Comparison of ENCODE assay signal across 2 cellular contexts in genomic region chr12:93796719-93797118, GRCh38.
TF ChIP-seq lines count a peak whose summit lies in the region.

No MANE protein-coding gene starts in this region.

TF ChIP-seq in IMR-90, 13 proteins besides CTCF, POLR2A, EP300 and RAD21:
- TF ChIP-seq CEBPB (IDR thresholded peaks at IDR 0.05; ENCODE audit: low read depth, low read length): no peak
- TF ChIP-seq MAFK (IDR thresholded peaks at IDR 0.05; ENCODE audit: low read depth, low read length): no peak
- TF ChIP-seq, protein P1, sequence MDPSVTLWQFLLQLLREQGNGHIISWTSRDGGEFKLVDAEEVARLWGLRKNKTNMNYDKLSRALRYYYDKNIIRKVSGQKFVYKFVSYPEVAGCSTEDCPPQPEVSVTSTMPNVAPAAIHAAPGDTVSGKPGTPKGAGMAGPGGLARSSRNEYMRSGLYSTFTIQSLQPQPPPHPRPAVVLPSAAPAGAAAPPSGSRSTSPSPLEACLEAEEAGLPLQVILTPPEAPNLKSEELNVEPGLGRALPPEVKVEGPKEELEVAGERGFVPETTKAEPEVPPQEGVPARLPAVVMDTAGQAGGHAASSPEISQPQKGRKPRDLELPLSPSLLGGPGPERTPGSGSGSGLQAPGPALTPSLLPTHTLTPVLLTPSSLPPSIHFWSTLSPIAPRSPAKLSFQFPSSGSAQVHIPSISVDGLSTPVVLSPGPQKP (IDR thresholded peaks at IDR 0.05; ENCODE audit: borderline replicate concordance, low read depth, low read length): no peak
- no peak for TF ChIP-seq RFX5 (IDR thresholded peaks at IDR 0.05; ENCODE audit: low read depth, low read length)
- no peak for TF ChIP-seq NFE2L2 (IDR thresholded peaks at IDR 0.05; ENCODE audit: low read depth, low read length)
- no peak for TF ChIP-seq FOS (IDR thresholded peaks at IDR 0.05; ENCODE audit: low read depth, low read length)
- no peak for TF ChIP-seq RCOR1 (IDR thresholded peaks at IDR 0.05; ENCODE audit: insufficient replicate concordance, low read length)
- no peak for TF ChIP-seq MAZ (IDR thresholded peaks at IDR 0.05; ENCODE audit: borderline replicate concordance, low read depth, low read length)
- TF ChIP-seq MXI1 (IDR thresholded peaks at IDR 0.05; ENCODE audit: borderline replicate concordance, low read depth, low read length): no peak
- TF ChIP-seq USF2 (IDR thresholded peaks at IDR 0.05; ENCODE audit: low read depth, low read length): no peak
- no peak for TF ChIP-seq BHLHE40 (IDR thresholded peaks at IDR 0.05; ENCODE audit: low read depth, low read length)
- TF ChIP-seq CHD1 (IDR thresholded peaks at IDR 0.05; ENCODE audit: low read depth, low read length): no peak

TF ChIP-seq in SK-N-SH, 30 proteins besides CTCF, POLR2A, EP300 and RAD21:
- TF ChIP-seq ELF1 (IDR thresholded peaks at IDR 0.05) (no peak), TAF1 (IDR thresholded peaks at IDR 0.05; ENCODE audit: borderline replicate concordance, low read depth, low read length) (no peak), RXRA (IDR thresholded peaks at IDR 0.05; ENCODE audit: borderline replicate concordance, low read depth) (no peak), YY1 (IDR thresholded peaks at IDR 0.05; ENCODE audit: low read depth) (no peak), GABPA (IDR thresholded peaks at IDR 0.05; ENCODE audit: low read depth) (no peak), NRF1 (IDR thresholded peaks at IDR 0.05; ENCODE audit: low read depth, low read length) (no peak)
